3 cellular contexts compared by ENCODE assay signal in genomic region chr12:6818246-6819006, GRCh38.
TF ChIP-seq lines count a peak whose summit lies in the region.

No MANE protein-coding gene starts in this region.

TF ChIP-seq in Ishikawa, 13 proteins besides CTCF, POLR2A, EP300 and RAD21:
- TF ChIP-seq ZBTB7A (IDR thresholded peaks at IDR 0.05; ENCODE audit: low read depth) = no peak
- no peak for TF ChIP-seq CREB1 (IDR thresholded peaks at IDR 0.05; ENCODE audit: low read depth)
- TF ChIP-seq, protein P1, sequence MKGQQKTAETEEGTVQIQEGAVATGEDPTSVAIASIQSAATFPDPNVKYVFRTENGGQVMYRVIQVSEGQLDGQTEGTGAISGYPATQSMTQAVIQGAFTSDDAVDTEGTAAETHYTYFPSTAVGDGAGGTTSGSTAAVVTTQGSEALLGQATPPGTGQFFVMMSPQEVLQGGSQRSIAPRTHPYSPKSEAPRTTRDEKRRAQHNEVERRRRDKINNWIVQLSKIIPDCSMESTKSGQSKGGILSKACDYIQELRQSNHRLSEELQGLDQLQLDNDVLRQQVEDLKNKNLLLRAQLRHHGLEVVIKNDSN (IDR thresholded peaks at IDR 0.05) = peak; percentile 77

TF ChIP-seq in H1, 55 proteins besides CTCF, POLR2A, EP300 and RAD21:
- 0 out of 2 replicates have a peak, but pooled peaks have one; percentile 18 for TF ChIP-seq TBP (IDR thresholded peaks at IDR 0.05; ENCODE audit: low read depth, low read length)
- no peak for TF ChIP-seq GABPA (IDR thresholded peaks at IDR 0.05; ENCODE audit: borderline replicate concordance, insufficient read depth, low read length)
- TF ChIP-seq E2F6 (IDR thresholded peaks at IDR 0.05) = peak; percentile 43; the same call in 1 of the 2 replicates
- no peak for TF ChIP-seq HDAC6 (IDR thresholded peaks at IDR 0.05; ENCODE audit: low read depth, low read length)
- no peak for TF ChIP-seq EGR1 (IDR thresholded peaks at IDR 0.05; ENCODE audit: borderline replicate concordance, low read depth, low read length)
- no peak for TF ChIP-seq JUN (IDR thresholded peaks at IDR 0.05; ENCODE audit: low read depth, low read length)
- 0 out of 2 replicates have a peak, but pooled peaks have one; percentile 19 for TF ChIP-seq POLR2AphosphoS5 (IDR thresholded peaks at IDR 0.05; ENCODE audit: low read depth, low read length)
- no peak for TF ChIP-seq TCF12 (IDR thresholded peaks at IDR 0.05; ENCODE audit: low read depth, low read length)
- TF ChIP-seq ATF3 (IDR thresholded peaks at IDR 0.05; ENCODE audit: insufficient read depth, low read depth, low read length) = no peak
- no peak for TF ChIP-seq SUZ12 (IDR thresholded peaks at IDR 0.05; ENCODE audit: low read length)
- no peak for TF ChIP-seq HDAC2 (IDR thresholded peaks at IDR 0.05; ENCODE audit: borderline replicate concordance in 1 of 2, low read depth in 2 of 2, low read length in 2 of 2)
- peak; percentile 58 for TF ChIP-seq USF2 (IDR thresholded peaks at IDR 0.05; ENCODE audit: low read length)
- TF ChIP-seq CHD1 (IDR thresholded peaks at IDR 0.05; ENCODE audit: low read depth, low read length) = no peak
- TF ChIP-seq, protein P2, sequence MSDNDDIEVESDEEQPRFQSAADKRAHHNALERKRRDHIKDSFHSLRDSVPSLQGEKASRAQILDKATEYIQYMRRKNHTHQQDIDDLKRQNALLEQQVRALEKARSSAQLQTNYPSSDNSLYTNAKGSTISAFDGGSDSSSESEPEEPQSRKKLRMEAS (IDR thresholded peaks at IDR 0.05) = peak; percentile 62; the same call in 1 of the 2 replicates
- no peak for TF ChIP-seq GTF2F1 (IDR thresholded peaks at IDR 0.05; ENCODE audit: borderline replicate concordance, low read depth, low read length)
- TF ChIP-seq CTBP2 (IDR thresholded peaks at IDR 0.05; ENCODE audit: borderline replicate concordance, insufficient read depth, insufficient read length, low read length) = no peak

TF ChIP-seq in liver, 16 proteins besides CTCF, POLR2A, EP300 and RAD21:
- peak in 1 of 2 donors; percentile 20 for TF ChIP-seq RXRA (IDR thresholded peaks at IDR 0.05)
- no peak for TF ChIP-seq YY1 (IDR thresholded peaks at IDR 0.05)
- TF ChIP-seq GABPA (IDR thresholded peaks at IDR 0.05 in 1 of 2, conservative IDR thresholded peaks at IDR 0.05 in 1 of 2) = no peak
- TF ChIP-seq SP1 (IDR thresholded peaks at IDR 0.05) = peak; percentile 52
